In genomic region chr22:20219667-20220628, GRCh38 we compare ENCODE assay signal across 2 cellular contexts.
TF ChIP-seq lines count a peak whose summit lies in the region.

No MANE protein-coding gene starts in this region.

TF ChIP-seq in HepG2, 621 proteins besides CTCF, POLR2A, EP300 and RAD21:
- TF ChIP-seq NFYC (CRISPR knock-in tag; IDR thresholded peaks at IDR 0.05): peak; percentile 45; the same call in 1 of the 2 replicates
- peak; percentile 60 for TF ChIP-seq NFYB (CRISPR knock-in tag; IDR thresholded peaks at IDR 0.05)
- no peak for TF ChIP-seq KLF9 (CRISPR knock-in tag; IDR thresholded peaks at IDR 0.05; ENCODE audit: low read depth)

TF ChIP-seq in IMR-90, 13 proteins besides CTCF, POLR2A, EP300 and RAD21:
- TF ChIP-seq, protein P1, sequence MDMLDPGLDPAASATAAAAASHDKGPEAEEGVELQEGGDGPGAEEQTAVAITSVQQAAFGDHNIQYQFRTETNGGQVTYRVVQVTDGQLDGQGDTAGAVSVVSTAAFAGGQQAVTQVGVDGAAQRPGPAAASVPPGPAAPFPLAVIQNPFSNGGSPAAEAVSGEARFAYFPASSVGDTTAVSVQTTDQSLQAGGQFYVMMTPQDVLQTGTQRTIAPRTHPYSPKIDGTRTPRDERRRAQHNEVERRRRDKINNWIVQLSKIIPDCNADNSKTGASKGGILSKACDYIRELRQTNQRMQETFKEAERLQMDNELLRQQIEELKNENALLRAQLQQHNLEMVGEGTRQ (IDR thresholded peaks at IDR 0.05; ENCODE audit: low read depth, low read length): peak; percentile 49
- TF ChIP-seq SMC3 (IDR thresholded peaks at IDR 0.05; ENCODE audit: low read depth, low read length): no peak
